Comparison of ENCODE assay signal across 15 cellular contexts in the genomic region with DNA sequence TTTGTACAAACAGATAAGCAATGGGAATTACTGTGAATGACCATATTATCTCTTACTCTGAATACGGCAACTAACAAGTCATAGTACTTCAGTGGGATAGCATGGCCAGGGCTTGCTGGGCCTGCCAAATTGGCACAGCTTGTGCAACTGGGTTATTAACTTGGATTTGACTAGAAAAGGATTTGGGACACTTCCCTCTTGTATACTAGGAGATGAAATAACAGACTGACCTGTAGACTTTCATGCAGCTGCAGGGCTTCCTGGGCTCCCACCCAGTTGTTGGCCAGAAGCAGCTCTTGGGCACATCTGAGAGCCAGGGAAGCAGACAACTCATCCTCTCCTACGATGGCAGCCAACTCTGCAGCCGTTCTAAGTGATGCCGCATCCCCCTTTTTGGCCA. TPM values are rescaled to one million over a fixed set of nuclear protein-coding genes. Genes with fewer than 3 reads are reported as not detected.
"Had no signal": no experiment of that assay in that cellular context is flagged by ENCODE, and none has a peak within 500 bp of the region (broad histone marks: within the 10 kb centered on the region; RNA-seq: fewer than 3 reads in every experiment).

No MANE protein-coding gene starts in this region.

- H3K9me3 ChIP-seq: esophagus squamous epithelium, SK-N-SH, uterus had no signal

- ATAC-seq: activated CD4-positive, alpha-beta T cell treated with anti-CD3 and anti-CD28 coated beads for 36 hours; foreskin keratinocyte; stimulated activated naive CD8-positive, alpha-beta T cell treated with anti-CD3 and anti-CD28 coated beads, Interleukin-15, amount 100 ng/mL, for 72 hours; T-cell; WTC11 had no signal

- H3K36me3 ChIP-seq: uterus had no signal

- H3K4me3 ChIP-seq: esophagus squamous epithelium, uterus had no signal

- H3K27ac ChIP-seq: foreskin keratinocyte, parathyroid adenoma, uterus had no signal

- H3K4me1 ChIP-seq: foreskin keratinocyte, uterus had no signal

- H3K27me3 ChIP-seq: esophagus squamous epithelium, foreskin keratinocyte, uterus had no signal

- DNase-seq: activated CD4-positive, alpha-beta memory T cell treated with anti-CD3 and anti-CD28 coated beads for 36 hours; activated CD4-positive, alpha-beta T cell treated with anti-CD3 and anti-CD28 coated beads for 36 hours; activated T-cell treated with anti-CD3 and anti-CD28 coated beads for 4 hours; dermis blood vessel endothelial cell; effector memory CD4-positive, alpha-beta T cell; esophagus squamous epithelium; foreskin keratinocyte; retina; SK-N-SH; stimulated activated CD4-positive, alpha-beta T cell treated with anti-CD3 and anti-CD28 coated beads, Interleukin-2, amount 100 ng/mL, for 24 hours; stimulated activated naive CD8-positive, alpha-beta T cell treated with anti-CD3 and anti-CD28 coated beads, Interleukin-15, amount 100 ng/mL, for 72 hours; T-cell; uterus had no signal

RNA-seq across cellular contexts. Expression of gene FAXDC2, which starts 47.8 kb away (rescaled TPM):
- total RNA-seq: activated CD4-positive, alpha-beta memory T cell treated with anti-CD3 and anti-CD28 coated beads for 36 hours had no signal
